Comparison of ENCODE assay signal across 11 cellular contexts in the genomic region with DNA sequence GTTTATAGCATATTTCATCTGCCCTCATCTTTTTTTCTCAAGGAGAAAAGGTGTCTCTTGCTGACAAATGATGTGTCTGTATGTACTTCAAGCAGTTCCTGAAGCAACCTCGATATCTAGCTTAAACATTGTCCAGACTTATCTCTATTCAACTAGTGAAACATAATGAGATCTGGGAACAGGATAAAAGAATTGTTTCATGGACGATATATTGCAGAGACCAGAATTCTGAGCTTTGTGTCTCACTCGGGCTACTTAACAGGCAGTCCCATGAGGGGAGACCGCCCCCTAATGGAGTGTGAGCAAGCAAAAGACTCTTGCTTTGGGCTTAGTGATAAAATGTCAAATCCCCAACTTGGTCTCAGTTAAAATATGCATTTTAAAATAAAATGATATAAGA.
A peak's percentile ranks its signal among the peaks of the same experiment; 100 is the strongest.
DNase-seq lines count a peak whose midpoint lies in the region; ATAC-seq, FAIRE-seq and TF ChIP-seq lines count a peak whose summit lies in the region.
"Had no signal": no experiment of that assay in that cellular context is flagged by ENCODE, and none has a peak within 500 bp of the region (broad histone marks: within the 10 kb centered on the region; RNA-seq: fewer than 3 reads in every experiment).

No MANE protein-coding gene starts in this region.

- no peak for TF ChIP-seq EP300 in A549 (IDR thresholded peaks at IDR 0.05)

- CTCF ChIA-PET in A549 (lab: Yijun Ruan, JAX) = no interaction called here

- TF ChIP-seq RAD21 in A549 (conservative IDR thresholded peaks at IDR 0.05 in 1 of 2, IDR thresholded peaks at IDR 0.05 in 1 of 2) = peak; percentile 10 to 43; a peak in 2 of 5 replicates

- POLR2A ChIA-PET in A549 (lab: Yijun Ruan, JAX) = no interaction called here

- in situ Hi-C loops in KBM-7 (cut with MboI; ENCODE audit: low pct_unique_long_range_greater_than_20kb, low sequenced_read_pairs) = no loop called here

- TF ChIP-seq POLR2A in A549 (IDR thresholded peaks at IDR 0.05; ENCODE audit: low read length) = no peak

- peak overlapping the region; percentile 13 for H3K27ac Mint-ChIP-seq in glutamatergic neuron (ENCODE audit: unreplicated experiment)

- TF ChIP-seq CTCF in A549 (IDR thresholded peaks at IDR 0.05) = no peak
- peak; percentile 71 for TF ChIP-seq CTCF in OCI-LY3 (IDR thresholded peaks at IDR 0.05; ENCODE audit: low read depth, low read length)
- peak; percentile 61 for TF ChIP-seq CTCF in glutamatergic neuron (IDR thresholded peaks at IDR 0.05; ENCODE audit: partially characterized antibody, unreplicated experiment)

- no peak overlapping the region for H3K4me3 ChIP-seq in A549
- H3K4me3 ChIP-seq in OCI-LY3 (ENCODE audit: low read length) = no peak overlapping the region
- H3K4me3 ChIP-seq: lung, SJSA1 had no signal

- no peak for FAIRE-seq in A549 (lab: Jason Lieb, UNC)

- DNase-seq in A549 (ENCODE audit: low read depth in 1 of 2, low spot score in 1 of 2) = peak in 1 of 2 experiments; percentile 33
- peak; percentile 11 for DNase-seq in KBM-7
- peak; percentile 78 for DNase-seq in glutamatergic neuron
- no peak for DNase-seq in central memory CD4-positive, alpha-beta T cell
- DNase-seq in cerebellar nuclear complex (lab: John Stamatoyannopoulos, UW) = no peak

- H3K4me3 Mint-ChIP-seq in glutamatergic neuron (ENCODE audit: unreplicated experiment) = no peak overlapping the region

- H3K9me3 ChIP-seq in A549 (no peaks in the 10 kb centered on the region; the same call in 2 of the 3 replicates), OCI-LY3 (ENCODE audit: insufficient read depth, low read length) (no peaks in the 10 kb centered on the region)

- no peaks in the 10 kb centered on the region for H3K79me2 ChIP-seq in OCI-LY3 (ENCODE audit: low read length)

- H3K36me3 Mint-ChIP-seq in glutamatergic neuron (ENCODE audit: unreplicated experiment) = peaks cover 6% of the 10 kb centered on the region

- no peaks in the 10 kb centered on the region for H3K36me3 ChIP-seq in OCI-LY3 (replicated peaks; ENCODE audit: low read depth, low read length)
- H3K36me3 ChIP-seq: SJSA1 had no signal

- no peaks in the 10 kb centered on the region for H4K20me1 ChIP-seq in OCI-LY3 (ENCODE audit: insufficient read depth, low read length)

- H3K27me3 Mint-ChIP-seq in glutamatergic neuron (ENCODE audit: unreplicated experiment) = no peaks in the 10 kb centered on the region

- H2AFZ ChIP-seq in OCI-LY3 (ENCODE audit: low read depth, low read length) = no peak overlapping the region

- H3K4me1 ChIP-seq in A549 (no peaks in the 10 kb centered on the region), OCI-LY3 (ENCODE audit: low read length) (no peaks in the 10 kb centered on the region)
- H3K4me1 ChIP-seq: SJSA1 had no signal

- H3K27ac ChIP-seq in A549 = no peak overlapping the region
- H3K27ac ChIP-seq in OCI-LY3 (ENCODE audit: low read length) = no peak overlapping the region
- H3K27ac ChIP-seq: SJSA1 had no signal

- H3K9me3 Mint-ChIP-seq in glutamatergic neuron (ENCODE audit: unreplicated experiment) = peaks cover 2% of the 10 kb centered on the region

- H3K27me3 ChIP-seq in OCI-LY3 (ENCODE audit: low read depth, low read length) = no peaks in the 10 kb centered on the region
- H3K27me3 ChIP-seq: SJSA1 had no signal

- H3K9ac ChIP-seq in OCI-LY3 (ENCODE audit: low read length) = no peak overlapping the region

- H3K4me2 ChIP-seq in A549 (no peak overlapping the region), OCI-LY3 (ENCODE audit: low read length) (no peak overlapping the region)

- WGBS in A549 (ENCODE audit: missing lambda C conversion rate) = 3% methylated on average over 4 of the region's 4 CpGs

- ATAC-seq in A549 (no peak; a peak in 1 of 6 replicates), HG02840 (IDR thresholded peaks at IDR 0.05; ENCODE audit: low FRiP score, unreplicated experiment) (no peak), HG03571 (IDR thresholded peaks at IDR 0.05; ENCODE audit: unreplicated experiment) (no peak)
- ATAC-seq: HCT116 had no signal

- H3K4me1 Mint-ChIP-seq in glutamatergic neuron (ENCODE audit: low read depth, unreplicated experiment) = peaks cover 21% of the 10 kb centered on the region

TF ChIP-seq in A549, 52 proteins besides CTCF, POLR2A, EP300 and RAD21:
- TF ChIP-seq JUNB (IDR thresholded peaks at IDR 0.05) = no peak
- TF ChIP-seq NPAS2 (CRISPR knock-in tag; IDR thresholded peaks at IDR 0.05; ENCODE audit: borderline replicate concordance) = no peak
- no peak for TF ChIP-seq PHF8 (IDR thresholded peaks at IDR 0.05; ENCODE audit: borderline replicate concordance, low read depth)

Comparison
In these comparisons a context has a peak if more than half of its experiments do, and no peak if none do; other contexts are left out.
1. DNase-seq: peak in KBM-7 (single experiment) and glutamatergic neuron (single experiment); none in central memory CD4-positive, alpha-beta T cell (single experiment) and cerebellar nuclear complex (0 of 2).